Comparison of ENCODE assay signal across 22 cellular contexts in genomic region chr3:61945657-61946056, GRCh38.
DNase-seq lines count a peak whose midpoint lies in the region; ATAC-seq, FAIRE-seq and TF ChIP-seq lines count a peak whose summit lies in the region.
"Had no signal": no experiment of that assay in that cellular context is flagged by ENCODE, and none has a peak within 500 bp of the region (broad histone marks: within the 10 kb centered on the region; RNA-seq: fewer than 3 reads in every experiment).

No MANE protein-coding gene starts in this region.

- H3K9me2 ChIP-seq in SK-N-SH, result no peaks in the 10 kb centered on the region

- POLR2A ChIA-PET in SK-N-SH (lab: Yijun Ruan, JAX), result no interaction called here
- POLR2A ChIA-PET in GM12878 (lab: Charles Lee), result interaction anchor here (0.6 to 2.7 kb wide), 8 partner anchors 9 to 427 kb away, joined by 3 to 8 read pairs (median 6); no protein-coding TSS in a partner anchor

- BruUV-seq in GM12878 (replicated peaks; lab: Mats Ljungman, UMichigan), result no TSS peak

- H3K9me3 ChIP-seq in SK-N-SH, result no peaks in the 10 kb centered on the region
- no peaks in the 10 kb centered on the region for H3K9me3 ChIP-seq in GM12878 (replicated peaks; ENCODE audit: control insufficient read depth, insufficient read depth, low read length)
- H3K9me3 ChIP-seq in subcutaneous abdominal adipose tissue (ENCODE audit: control insufficient read depth in 5 of 5, low read length in 5 of 5), result peaks cover 0 to 3% (median 0%) of the 10 kb centered on the region in 5 donors
- H3K9me3 ChIP-seq: A549, Caco-2 had no signal

- in situ Hi-C loops in GM12878 (cut with MboI), result no loop called here

- intact Hi-C loops in GM12878 (cut with micrococcal nuclease; ENCODE audit: unreplicated experiment), result no loop called here

- H4K20me1 ChIP-seq in SK-N-SH (ENCODE audit: insufficient read depth) (no peaks in the 10 kb centered on the region), GM12878 (ENCODE audit: control insufficient read depth, insufficient read depth) (no peaks in the 10 kb centered on the region)

- H3K36me3 ChIP-seq in SK-N-SH (replicated peaks in 1 of 2; ENCODE audit: control insufficient read depth in 1 of 2, insufficient read depth in 2 of 2, low read length in 1 of 2) (no peaks in the 10 kb centered on the region), GM12878 (ENCODE audit: control insufficient read depth in 2 of 2, insufficient read depth in 2 of 2, low read length in 1 of 2) (no peaks in the 10 kb centered on the region), subcutaneous abdominal adipose tissue (ENCODE audit: control insufficient read depth in 5 of 5, insufficient read depth in 5 of 5, low read length in 5 of 5) (no peaks in the 10 kb centered on the region)

- no peak for ATAC-seq in SK-N-SH treated with all-trans-retinoic acid at 6 μM for 48 hours
- ATAC-seq in GM18867 (IDR thresholded peaks at IDR 0.05; ENCODE audit: unreplicated experiment), result peak; percentile 67
- peak; percentile 57 for ATAC-seq in GM12878
- no peak for ATAC-seq in HG03565 (IDR thresholded peaks at IDR 0.05; ENCODE audit: unreplicated experiment)
- ATAC-seq: A549, HCT116 had no signal

- H3K4me2 ChIP-seq in SK-N-SH (no peak overlapping the region), GM12878 (ENCODE audit: control insufficient read depth, insufficient read depth) (no peak overlapping the region)
- H3K4me2 ChIP-seq: A549 had no signal

- no peak overlapping the region for H3K4me3 ChIP-seq in SK-N-SH (ENCODE audit: low read depth in 2 of 2, low read length in 1 of 2)
- no peak overlapping the region for H3K4me3 ChIP-seq in GM12878
- no peak overlapping the region for H3K4me3 ChIP-seq in subcutaneous abdominal adipose tissue (ENCODE audit: low read depth in 1 of 5, low read length in 5 of 5)
- H3K4me3 ChIP-seq: A549 had no signal

- H3K79me2 ChIP-seq in SK-N-SH (ENCODE audit: insufficient read depth) (0 out of 2 replicates have a peak, but pooled peaks cover under 1% of the 10 kb centered on the region), GM12878 (ENCODE audit: control insufficient read depth, insufficient read depth, low read length) (no peaks in the 10 kb centered on the region)

- TF ChIP-seq CTCF in SK-N-SH (IDR thresholded peaks at IDR 0.05), result no peak
- TF ChIP-seq CTCF in GM12878 (IDR thresholded peaks at IDR 0.05 in 2 of 3, conservative IDR thresholded peaks at IDR 0.05 in 1 of 3; ENCODE audit: control insufficient read depth in 2 of 3, extremely low read depth in 1 of 3, insufficient read depth in 1 of 3, low read depth in 3 of 3, low read length in 3 of 3), result no peak

- FAIRE-seq in GM12878 (lab: Jason Lieb, UNC), result no peak
- FAIRE-seq: A549, D721Med, G401.6, GM12892, GM18507, HTR-8/SVneo had no signal

- no peaks in the 10 kb centered on the region for H3F3A ChIP-seq in SK-N-SH (replicated peaks; ENCODE audit: insufficient read depth)

- WGBS in SK-N-SH (ENCODE audit: low lambda C conversion rate), result 72% methylated on average over 3 of the region's 3 CpGs
- WGBS in GM12878 (ENCODE audit: insufficient coverage, insufficient replicate concordance, low lambda C conversion rate, missing lambda C conversion rate), result 19% methylated on average over 3 of the region's 3 CpGs

- RAD21 ChIA-PET in GM12878 (lab: Charles Lee; ENCODE audit: unreplicated experiment), result interaction anchor here (0.7 to 2.3 kb wide), 17 partner anchors 10 to 242 kb away, joined by 3 to 26 read pairs (median 5); no protein-coding TSS in a partner anchor

- H3K9ac ChIP-seq in SK-N-SH, result no peak overlapping the region
- H3K9ac ChIP-seq in GM12878 (ENCODE audit: control insufficient read depth, insufficient read depth, low read length), result no peak overlapping the region
- no peak overlapping the region for H3K9ac ChIP-seq in subcutaneous abdominal adipose tissue (ENCODE audit: low read length in 5 of 5)

- CTCF ChIA-PET in SK-N-SH (lab: Yijun Ruan, JAX) (interaction anchor here (0.6 to 2.9 kb wide), 4 partner anchors 9 to 186 kb away, joined by 3 to 23 read pairs (median 6); no protein-coding TSS in a partner anchor), GM12878 (lab: Yijun Ruan, JAX) (interaction anchor here (0.9 to 4.3 kb wide), 7 partner anchors 9 to 382 kb away, joined by 3 to 52 read pairs (median 4); no protein-coding TSS in a partner anchor)

- H2AFZ ChIP-seq in SK-N-SH (ENCODE audit: low read depth) (no peak overlapping the region), GM12878 (ENCODE audit: control insufficient read depth, low read depth, low read length) (no peak overlapping the region)

- H3K27ac ChIP-seq in SK-N-SH (ENCODE audit: low read depth in 2 of 2, low read length in 1 of 2) (no peak overlapping the region), GM12878 (ENCODE audit: control insufficient read depth, insufficient read depth) (no peak overlapping the region), subcutaneous abdominal adipose tissue (ENCODE audit: low read depth, low read length) (peak overlapping the region; percentile 6)
- H3K27ac ChIP-seq: 22Rv1, A549, C4-2B had no signal

- no peak for TF ChIP-seq EP300 in SK-N-SH (IDR thresholded peaks at IDR 0.05; ENCODE audit: borderline replicate concordance in 1 of 2, low read depth in 1 of 2, low read length in 1 of 2)
- TF ChIP-seq EP300 in GM12878 (IDR thresholded peaks at IDR 0.05; ENCODE audit: borderline replicate concordance in 1 of 2, control insufficient read depth in 1 of 2, low read depth in 2 of 2, low read length in 2 of 2), result no peak

- TF ChIP-seq POLR2A in GM12878 (IDR thresholded peaks at IDR 0.05; ENCODE audit: low read depth, low read length), result no peak

- SMC1A ChIA-PET in GM12878 (lab: Charles Lee; ENCODE audit: uncharacterized antibody, unreplicated experiment), result interaction anchor here (0.6 to 2.2 kb wide), 22 partner anchors 10 to 241 kb away, joined by 3 to 39 read pairs (median 4); no protein-coding TSS in a partner anchor

- H3K4me1 ChIP-seq in SK-N-SH (ENCODE audit: control insufficient read depth in 1 of 2, insufficient read depth in 2 of 2, low read depth in 1 of 2, low read length in 1 of 2), result no peaks in the 10 kb centered on the region
- H3K4me1 ChIP-seq in GM12878 (ENCODE audit: control insufficient read depth, insufficient read depth, low read length), result no peaks in the 10 kb centered on the region
- peaks cover 0 to 56% (median 41%) of the 10 kb centered on the region in 5 donors for H3K4me1 ChIP-seq in subcutaneous abdominal adipose tissue (ENCODE audit: control insufficient read depth in 5 of 5, insufficient read depth in 5 of 5, low read length in 5 of 5)
- H3K4me1 ChIP-seq: A549, Caco-2 had no signal

- DNase-seq in SK-N-SH (no peak), GM12878 (ENCODE audit: low read depth, low spot score) (no peak), NCI-H2081 (lab: John Stamatoyannopoulos, UW) (no peak)
- DNase-seq: AML-193; Caco-2; CD4-positive, alpha-beta T cell; GOT3; H7; HFFc6 had no signal

- no peaks in the 10 kb centered on the region for H3K27me3 ChIP-seq in SK-N-SH (ENCODE audit: insufficient read depth)
- H3K27me3 ChIP-seq in GM12878 (replicated peaks in 1 of 2; ENCODE audit: control insufficient read depth in 2 of 2, insufficient read depth in 2 of 2, low read length in 1 of 2), result no peaks in the 10 kb centered on the region
- no peaks in the 10 kb centered on the region for H3K27me3 ChIP-seq in subcutaneous abdominal adipose tissue (ENCODE audit: control insufficient read depth in 5 of 5, insufficient read depth in 4 of 5, low read length in 5 of 5)

- TF ChIP-seq RAD21 in SK-N-SH (IDR thresholded peaks at IDR 0.05; ENCODE audit: low read length) (no peak), GM12878 (IDR thresholded peaks at IDR 0.05; ENCODE audit: insufficient read depth, low read depth, low read length) (no peak)

TF ChIP-seq in SK-N-SH treated with all-trans-retinoic acid at 6 μM for 48 hours, 23 proteins besides CTCF, POLR2A, EP300 and RAD21:
- TF ChIP-seq ZFP3 (CRISPR knock-in tag; IDR thresholded peaks at IDR 0.05) (no peak), ESRRG (CRISPR knock-in tag; IDR thresholded peaks at IDR 0.05) (no peak), ISL1 (CRISPR knock-in tag; IDR thresholded peaks at IDR 0.05) (peak; percentile 86), ZC3H10 (CRISPR knock-in tag; IDR thresholded peaks at IDR 0.05) (no peak)

TF ChIP-seq in SK-N-SH, 30 proteins besides CTCF, POLR2A, EP300 and RAD21 (continues in another document):
- no peak for TF ChIP-seq MEF2A (IDR thresholded peaks at IDR 0.05; ENCODE audit: borderline replicate concordance, low read depth)
- TF ChIP-seq SIN3A (IDR thresholded peaks at IDR 0.05; ENCODE audit: borderline replicate concordance, low read depth, low read length), result no peak
- no peak for TF ChIP-seq JUND (IDR thresholded peaks at IDR 0.05)
- TF ChIP-seq TEAD4 (IDR thresholded peaks at IDR 0.05; ENCODE audit: borderline replicate concordance, insufficient read depth), result no peak
- no peak for TF ChIP-seq USF2 (IDR thresholded peaks at IDR 0.05; ENCODE audit: borderline replicate concordance, low read depth, low read length)
- TF ChIP-seq EZH2phosphoT487 (IDR thresholded peaks at IDR 0.05; ENCODE audit: borderline replicate concordance, low read depth), result no peak
- no peak for TF ChIP-seq RXRA (IDR thresholded peaks at IDR 0.05; ENCODE audit: borderline replicate concordance, low read depth)

TF ChIP-seq in GM12878, 131 proteins besides CTCF, POLR2A, EP300 and RAD21:
- TF ChIP-seq ZNF24 (IDR thresholded peaks at IDR 0.05), result peak; percentile 88
- peak; percentile 42 for TF ChIP-seq MEF2B (IDR thresholded peaks at IDR 0.05; ENCODE audit: partially characterized antibody, poor library complexity, severe bottlenecking)
- no peak for TF ChIP-seq POLR2AphosphoS5 (IDR thresholded peaks at IDR 0.05; ENCODE audit: low read length)
TF ChIP-seq in GM12878: peak in this region for 2.

Comparison
In these comparisons a context has a peak if more than half of its experiments do, and no peak if none do; other contexts are left out.
1. ATAC-seq: peak in GM18867 (single experiment) and GM12878 (single experiment); none in SK-N-SH treated with all-trans-retinoic acid at 6 μM for 48 hours (single experiment) and HG03565 (single experiment).